Comparison of ENCODE assay signal across 1 cellular context in genomic region chr18:58387716-58388115, GRCh38.
TF ChIP-seq lines count a peak whose summit lies in the region.

No MANE protein-coding gene starts in this region.

TF ChIP-seq in GM23338, 12 proteins besides CTCF, POLR2A, EP300 and RAD21 (continued from another document):
- TF ChIP-seq ZNF462 (CRISPR knock-in tag; IDR thresholded peaks at IDR 0.05), result no peak
- TF ChIP-seq, protein P1, sequence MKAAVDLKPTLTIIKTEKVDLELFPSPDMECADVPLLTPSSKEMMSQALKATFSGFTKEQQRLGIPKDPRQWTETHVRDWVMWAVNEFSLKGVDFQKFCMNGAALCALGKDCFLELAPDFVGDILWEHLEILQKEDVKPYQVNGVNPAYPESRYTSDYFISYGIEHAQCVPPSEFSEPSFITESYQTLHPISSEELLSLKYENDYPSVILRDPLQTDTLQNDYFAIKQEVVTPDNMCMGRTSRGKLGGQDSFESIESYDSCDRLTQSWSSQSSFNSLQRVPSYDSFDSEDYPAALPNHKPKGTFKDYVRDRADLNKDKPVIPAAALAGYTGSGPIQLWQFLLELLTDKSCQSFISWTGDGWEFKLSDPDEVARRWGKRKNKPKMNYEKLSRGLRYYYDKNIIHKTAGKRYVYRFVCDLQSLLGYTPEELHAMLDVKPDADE (IDR thresholded peaks at IDR 0.05), result no peak
